ENCODE assay signal across 17 cellular contexts in genomic region chr2:70469961-70470360, GRCh38.
"Had no signal": no experiment of that assay in that cellular context is flagged by ENCODE, and none has a peak within 500 bp of the region (broad histone marks: within the 10 kb centered on the region; RNA-seq: fewer than 3 reads in every experiment).

No MANE protein-coding gene starts in this region.

- H3K27me3 ChIP-seq: gastrocnemius medialis, sigmoid colon, transverse colon had no signal

- DNase-seq: dermis blood vessel endothelial cell; effector CD4-positive, alpha-beta T cell; gastrocnemius medialis; left ventricle myocardium inferior; lower lobe of right lung; sigmoid colon; stimulated activated CD4-positive, alpha-beta T cell treated with anti-CD3 and anti-CD28 coated beads, Interleukin-2, amount 100 ng/mL, for 24 hours; stimulated activated CD4-positive, alpha-beta T cell treated with anti-CD3 and anti-CD28 coated beads, Interleukin-4, amount 100 ng/mL, for 4 hours; stimulated activated naive B cell treated with anti-CD40 and anti-IgM and Interleukin-4, amounts not matched to agents 10 μg/mL and 1 μg/mL and 100 μg/mL, for 72 hours; stimulated activated naive CD8-positive, alpha-beta T cell treated with anti-CD3 and anti-CD28 coated beads, Interleukin-15, amount 100 ng/mL, for 72 hours; transverse colon had no signal

- H3K27ac Mint-ChIP-seq: memory B cell; mesothelial cell of epicardium; stimulated activated naive B cell treated with anti-CD40 and anti-IgM and Interleukin-4, amounts not matched to agents 10 μg/mL and 1 μg/mL and 100 μg/mL, for 72 hours; stimulated activated naive CD8-positive, alpha-beta T cell treated with anti-CD3 and anti-CD28 coated beads, Interleukin-15, amount 100 ng/mL, for 72 hours had no signal

- ATAC-seq: esophagus mucosa; gastrocnemius medialis; lower lobe of right lung; stimulated activated naive B cell treated with anti-CD40 and anti-IgM and Interleukin-4, amounts not matched to agents 10 μg/mL and 1 μg/mL and 100 μg/mL, for 72 hours; stimulated activated naive CD8-positive, alpha-beta T cell treated with anti-CD3 and anti-CD28 coated beads, Interleukin-15, amount 100 ng/mL, for 72 hours had no signal

- H3K4me1 ChIP-seq: gastrocnemius medialis, lower lobe of right lung, sigmoid colon had no signal

- H3K4me3 Mint-ChIP-seq: memory B cell; mesothelial cell of epicardium; nephron; stimulated activated naive B cell treated with anti-CD40 and anti-IgM and Interleukin-4, amounts not matched to agents 10 μg/mL and 1 μg/mL and 100 μg/mL, for 72 hours; stimulated activated naive CD8-positive, alpha-beta T cell treated with anti-CD3 and anti-CD28 coated beads, Interleukin-15, amount 100 ng/mL, for 72 hours had no signal

- H3K27me3 Mint-ChIP-seq: stimulated activated naive CD8-positive, alpha-beta T cell treated with anti-CD3 and anti-CD28 coated beads, Interleukin-15, amount 100 ng/mL, for 72 hours had no signal

- H3K9me3 Mint-ChIP-seq: memory B cell; mesothelial cell of epicardium; nephron; stimulated activated naive CD8-positive, alpha-beta T cell treated with anti-CD3 and anti-CD28 coated beads, Interleukin-15, amount 100 ng/mL, for 72 hours had no signal

- H3K36me3 Mint-ChIP-seq: memory B cell; mesothelial cell of epicardium; stimulated activated naive B cell treated with anti-CD40 and anti-IgM and Interleukin-4, amounts not matched to agents 10 μg/mL and 1 μg/mL and 100 μg/mL, for 72 hours had no signal

- H3K27ac ChIP-seq: gastrocnemius medialis, left ventricle myocardium inferior, lower lobe of right lung, sigmoid colon, skin epidermis, thoracic aorta, transverse colon had no signal

- H3K36me3 ChIP-seq: gastrocnemius medialis, left ventricle myocardium inferior, lower lobe of right lung, sigmoid colon, thoracic aorta, transverse colon had no signal

- H3K4me3 ChIP-seq: gastrocnemius medialis, left ventricle myocardium inferior, lower lobe of right lung, sigmoid colon, skin epidermis, thoracic aorta, transverse colon had no signal

- H3K9me3 ChIP-seq: gastrocnemius medialis, left ventricle myocardium inferior, lower lobe of right lung, sigmoid colon, thoracic aorta, transverse colon had no signal
